Comparison of ENCODE assay signal across 8 cellular contexts in genomic region chr2:19358242-19359020, GRCh38. TPM values are rescaled to one million over a fixed set of nuclear protein-coding genes. Genes with fewer than 3 reads are reported as not detected.
A peak's percentile ranks its signal among the peaks of the same experiment; 100 is the strongest.
DNase-seq lines count a peak whose midpoint lies in the region; ATAC-seq, FAIRE-seq and TF ChIP-seq lines count a peak whose summit lies in the region.

OSR1 (minus strand) TSS chr2:19358623; CDS start chr2:19353805, 4,818 bp downstream.

- POLR2A ChIA-PET in Panc1 (lab: Charles Lee) = no interaction called here

- H3K4me3 ChIP-seq in Panc1 (ENCODE audit: low read depth in 2 of 2, low read length in 2 of 2) (peak within 1 kb of the TSS; percentile 66 to 79), mesodermal cell (ENCODE audit: extremely low read depth, insufficient read depth, low read length, poor library complexity, severe bottlenecking) (peak within 1 kb of the TSS; percentile 40), uterus (peak within 1 kb of the TSS; percentile 55 to 63)
- peak within 1 kb of the TSS; percentile 33 for H3K4me3 ChIP-seq in effector memory CD4-positive, alpha-beta T cell (ENCODE audit: insufficient read depth, low read depth, low read length, poor library complexity, severe bottlenecking)

- peak; percentile 73 for DNase-seq in activated CD4-positive, alpha-beta T cell treated with anti-CD3 and anti-CD28 coated beads, Interleukin-2, amount 10 ng/mL, durations not matched to agents 24 days and 14 days
- no peak for DNase-seq in activated CD4-positive, alpha-beta T cell treated with anti-CD3 and anti-CD28 coated beads, Interleukin-2, amount 50 U/mL, for 4 hours
- no peak for DNase-seq in Panc1 (ENCODE audit: low read depth, low spot score)
- DNase-seq in effector memory CD4-positive, alpha-beta T cell = no peak
- peak; percentile 75 to 82 for DNase-seq in uterus
- DNase-seq in GM12892 (ENCODE audit: insufficient read length) = no peak

- no peak for TF ChIP-seq CTCF in Panc1 (IDR thresholded peaks at IDR 0.05)
- no peak for TF ChIP-seq CTCF in uterus (IDR thresholded peaks at IDR 0.05)

- H3K4me1 ChIP-seq in Panc1 (ENCODE audit: control insufficient read depth, insufficient read depth, low read length) = peaks cover 12% of the 10 kb centered on the region; the same call in 1 of the 2 replicates
- H3K4me1 ChIP-seq in effector memory CD4-positive, alpha-beta T cell (ENCODE audit: control insufficient read depth, insufficient read depth, low read length, poor library complexity, severe bottlenecking) = peaks cover 52% of the 10 kb centered on the region
- H3K4me1 ChIP-seq in mesodermal cell (ENCODE audit: control insufficient read depth, insufficient read depth, low read length, poor library complexity, severe bottlenecking) = peaks cover 23% of the 10 kb centered on the region
- H3K4me1 ChIP-seq in uterus = no peaks in the 10 kb centered on the region

- H3K36me3 ChIP-seq in Panc1 (ENCODE audit: control insufficient read depth, insufficient read depth, low read length) = no peaks in the 10 kb centered on the region
- H3K36me3 ChIP-seq in effector memory CD4-positive, alpha-beta T cell (ENCODE audit: control insufficient read depth, insufficient read depth, low read length) = no peaks in the 10 kb centered on the region
- no peaks in the 10 kb centered on the region for H3K36me3 ChIP-seq in mesodermal cell (ENCODE audit: control insufficient read depth, insufficient read depth, low read length)
- no peaks in the 10 kb centered on the region for H3K36me3 ChIP-seq in uterus

- no peaks in the 10 kb centered on the region for H3K9me3 ChIP-seq in Panc1 (ENCODE audit: control insufficient read depth, insufficient read depth, low read depth, low read length)
- H3K9me3 ChIP-seq in effector memory CD4-positive, alpha-beta T cell (ENCODE audit: control insufficient read depth, low read length) = no peaks in the 10 kb centered on the region
- H3K9me3 ChIP-seq in mesodermal cell (ENCODE audit: control insufficient read depth, low read length) = no peaks in the 10 kb centered on the region
- no peaks in the 10 kb centered on the region for H3K9me3 ChIP-seq in uterus

- H3K27me3 ChIP-seq in Panc1 (ENCODE audit: control insufficient read depth, insufficient read depth, low read length) (peaks cover 14% of the 10 kb centered on the region), uterus (no peaks in the 10 kb centered on the region)
- H3K27me3 ChIP-seq in effector memory CD4-positive, alpha-beta T cell (replicated peaks; ENCODE audit: control insufficient read depth, insufficient read depth, low read length, poor library complexity, severe bottlenecking) = peaks cover 74% of the 10 kb centered on the region

- H3K9me3 Mint-ChIP-seq in activated CD4-positive, alpha-beta T cell treated with anti-CD3 and anti-CD28 coated beads, Interleukin-2, amount 10 ng/mL, durations not matched to agents 24 days and 14 days = no peaks in the 10 kb centered on the region

- H3K27me3 Mint-ChIP-seq in activated CD4-positive, alpha-beta T cell treated with anti-CD3 and anti-CD28 coated beads, Interleukin-2, amount 10 ng/mL, durations not matched to agents 24 days and 14 days = peaks cover 96% of the 10 kb centered on the region

- H3K4me3 Mint-ChIP-seq in activated CD4-positive, alpha-beta T cell treated with anti-CD3 and anti-CD28 coated beads, Interleukin-2, amount 10 ng/mL, durations not matched to agents 24 days and 14 days = no peak within 1 kb of the TSS

- CTCF ChIA-PET in Panc1 (lab: Charles Lee) = interaction anchor here (1.2 kb wide), 1 partner anchor 504 kb away, joined by 3 read pairs; no protein-coding TSS in a partner anchor

- in situ Hi-C loops in Panc1 (cut with HindIII; ENCODE audit: low pct_unique_long_range_greater_than_20kb, low sequenced_read_pairs) = no loop called here

- BruUV-seq in Panc1 (replicated peaks; lab: Mats Ljungman, UMichigan) = no TSS peak

- ATAC-seq in Panc1 = peak; percentile 73
- no peak for ATAC-seq in GM19452 (IDR thresholded peaks at IDR 0.05; ENCODE audit: unreplicated experiment)

- no peak for FAIRE-seq in GM12892 (lab: Jason Lieb, UNC)

- WGBS in mesodermal cell (ENCODE audit: insufficient coverage in 2 of 2), 2 experiments = 1% methylated on average over 27 to 36 of the region's 51 CpGs

- peaks cover 32% of the 10 kb centered on the region for H3K4me1 Mint-ChIP-seq in activated CD4-positive, alpha-beta T cell treated with anti-CD3 and anti-CD28 coated beads, Interleukin-2, amount 10 ng/mL, durations not matched to agents 24 days and 14 days

- intact Hi-C loops in activated CD4-positive, alpha-beta T cell treated with anti-CD3 and anti-CD28 coated beads, Interleukin-2, amount 10 ng/mL, durations not matched to agents 24 days and 14 days (cut with micrococcal nuclease) = loop anchor here (10.0 kb wide), 1 partner anchor 1814 kb away; the partner anchor contains the start of gene VSNL1
- intact Hi-C loops in Panc1 (cut with micrococcal nuclease; ENCODE audit: unreplicated experiment) (loop anchor here (5.0 kb wide), 1 partner anchor 504 kb away; no protein-coding TSS in a partner anchor), uterus (cut with DNase I; ENCODE audit: low total_unique reads) (loop anchor here (10.0 kb wide), 1 partner anchor 364 kb away; no protein-coding TSS in a partner anchor)

- peak within 1 kb of the TSS; percentile 41 for H3K27ac Mint-ChIP-seq in activated CD4-positive, alpha-beta T cell treated with anti-CD3 and anti-CD28 coated beads, Interleukin-2, amount 10 ng/mL, durations not matched to agents 24 days and 14 days

- no peak within 1 kb of the TSS for H3K27ac ChIP-seq in Panc1 (ENCODE audit: low read length)
- H3K27ac ChIP-seq in effector memory CD4-positive, alpha-beta T cell (ENCODE audit: insufficient read depth, low read length, poor library complexity, severe bottlenecking) = no peak within 1 kb of the TSS
- H3K27ac ChIP-seq in mesodermal cell (ENCODE audit: low read depth, low read length, severe bottlenecking) = no peak within 1 kb of the TSS
- H3K27ac ChIP-seq in uterus = peak within 1 kb of the TSS; percentile 87 to 91

- TF ChIP-seq POLR2A in uterus (IDR thresholded peaks at IDR 0.05) = peak; percentile 15 to 62
- TF ChIP-seq POLR2A in GM12892 (IDR thresholded peaks at IDR 0.05; ENCODE audit: low read depth, low read length) = no peak

- peaks cover 4% of the 10 kb centered on the region for H3K36me3 Mint-ChIP-seq in activated CD4-positive, alpha-beta T cell treated with anti-CD3 and anti-CD28 coated beads, Interleukin-2, amount 10 ng/mL, durations not matched to agents 24 days and 14 days (ENCODE audit: low read depth)

RNA-seq across cellular contexts. Expression of gene OSR1, which starts in this region (rescaled TPM):
- total RNA-seq in activated CD4-positive, alpha-beta T cell treated with anti-CD3 and anti-CD28 coated beads, Interleukin-2, amount 10 ng/mL, durations not matched to agents 24 days and 14 days = not detected in 2 replicates
- total RNA-seq in Panc1 (2021; ENCODE audit: unreplicated experiment) (4.4 TPM), uterus (10 to 100 TPM in 3 of 4 donors, 1 to 10 TPM in 1; 4.7 to 26.2 (median 18.6) TPM)
- 5.1 TPM for polyA plus RNA-seq in Panc1 (2012; ENCODE audit: insufficient read length)
- 1.0 TPM for polyA plus RNA-seq in mesodermal cell (2013, experiment 1 of 2)
- polyA plus RNA-seq in mesodermal cell (2013, experiment 2 of 2) = 0.86 TPM
- polyA plus RNA-seq in GM12892 (2012; ENCODE audit: missing spikeins) = not detected

Comparison
In these comparisons a context has a peak if more than half of its experiments do, and no peak if none do; other contexts are left out.
1. Peak in DNase-seq in activated CD4-positive, alpha-beta T cell treated with anti-CD3 and anti-CD28 coated beads, Interleukin-2, amount 10 ng/mL, durations not matched to agents 24 days and 14 days; RNA of the gene not detected or under 1 TPM.
2. DNase-seq: peak in uterus (2 of 2); none in activated CD4-positive, alpha-beta T cell treated with anti-CD3 and anti-CD28 coated beads, Interleukin-2, amount 50 U/mL, for 4 hours (0 of 2), Panc1 (single experiment), effector memory CD4-positive, alpha-beta T cell (0 of 3) and GM12892 (single experiment).
3. H3K27ac ChIP-seq: peak in uterus (2 of 2); none in Panc1 (single experiment), effector memory CD4-positive, alpha-beta T cell (single experiment) and mesodermal cell (single experiment).
4. Peak in every context shown above with its lines, with median percentiles within 50 percentile points of each other: H3K4me3 ChIP-seq.